Comparison of ENCODE assay signal across 1 cellular context in the genomic region with DNA sequence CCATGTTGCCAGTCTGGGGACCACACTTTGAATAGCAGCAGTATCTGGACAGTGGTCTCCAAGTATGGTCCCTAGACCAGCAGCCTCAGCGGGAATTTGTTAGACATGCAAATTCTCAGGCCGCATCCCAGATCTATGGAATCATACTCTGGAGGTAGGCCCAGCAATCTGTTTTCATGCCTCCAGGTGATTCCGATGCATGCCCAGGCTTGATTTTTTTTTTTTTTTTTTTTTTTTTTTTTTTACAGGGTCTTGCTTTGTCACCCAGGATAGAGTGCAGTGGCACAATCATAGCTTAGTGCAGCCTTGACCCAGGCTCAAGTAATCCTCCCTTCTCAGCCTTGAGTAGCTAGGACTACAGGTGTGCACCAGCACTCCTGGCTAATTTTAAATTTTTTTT.
TF ChIP-seq lines count a peak whose summit lies in the region.

No MANE protein-coding gene starts in this region.

TF ChIP-seq in GM23338, 12 proteins besides CTCF, POLR2A, EP300 and RAD21 (continued from another document):
- TF ChIP-seq, protein P1, sequence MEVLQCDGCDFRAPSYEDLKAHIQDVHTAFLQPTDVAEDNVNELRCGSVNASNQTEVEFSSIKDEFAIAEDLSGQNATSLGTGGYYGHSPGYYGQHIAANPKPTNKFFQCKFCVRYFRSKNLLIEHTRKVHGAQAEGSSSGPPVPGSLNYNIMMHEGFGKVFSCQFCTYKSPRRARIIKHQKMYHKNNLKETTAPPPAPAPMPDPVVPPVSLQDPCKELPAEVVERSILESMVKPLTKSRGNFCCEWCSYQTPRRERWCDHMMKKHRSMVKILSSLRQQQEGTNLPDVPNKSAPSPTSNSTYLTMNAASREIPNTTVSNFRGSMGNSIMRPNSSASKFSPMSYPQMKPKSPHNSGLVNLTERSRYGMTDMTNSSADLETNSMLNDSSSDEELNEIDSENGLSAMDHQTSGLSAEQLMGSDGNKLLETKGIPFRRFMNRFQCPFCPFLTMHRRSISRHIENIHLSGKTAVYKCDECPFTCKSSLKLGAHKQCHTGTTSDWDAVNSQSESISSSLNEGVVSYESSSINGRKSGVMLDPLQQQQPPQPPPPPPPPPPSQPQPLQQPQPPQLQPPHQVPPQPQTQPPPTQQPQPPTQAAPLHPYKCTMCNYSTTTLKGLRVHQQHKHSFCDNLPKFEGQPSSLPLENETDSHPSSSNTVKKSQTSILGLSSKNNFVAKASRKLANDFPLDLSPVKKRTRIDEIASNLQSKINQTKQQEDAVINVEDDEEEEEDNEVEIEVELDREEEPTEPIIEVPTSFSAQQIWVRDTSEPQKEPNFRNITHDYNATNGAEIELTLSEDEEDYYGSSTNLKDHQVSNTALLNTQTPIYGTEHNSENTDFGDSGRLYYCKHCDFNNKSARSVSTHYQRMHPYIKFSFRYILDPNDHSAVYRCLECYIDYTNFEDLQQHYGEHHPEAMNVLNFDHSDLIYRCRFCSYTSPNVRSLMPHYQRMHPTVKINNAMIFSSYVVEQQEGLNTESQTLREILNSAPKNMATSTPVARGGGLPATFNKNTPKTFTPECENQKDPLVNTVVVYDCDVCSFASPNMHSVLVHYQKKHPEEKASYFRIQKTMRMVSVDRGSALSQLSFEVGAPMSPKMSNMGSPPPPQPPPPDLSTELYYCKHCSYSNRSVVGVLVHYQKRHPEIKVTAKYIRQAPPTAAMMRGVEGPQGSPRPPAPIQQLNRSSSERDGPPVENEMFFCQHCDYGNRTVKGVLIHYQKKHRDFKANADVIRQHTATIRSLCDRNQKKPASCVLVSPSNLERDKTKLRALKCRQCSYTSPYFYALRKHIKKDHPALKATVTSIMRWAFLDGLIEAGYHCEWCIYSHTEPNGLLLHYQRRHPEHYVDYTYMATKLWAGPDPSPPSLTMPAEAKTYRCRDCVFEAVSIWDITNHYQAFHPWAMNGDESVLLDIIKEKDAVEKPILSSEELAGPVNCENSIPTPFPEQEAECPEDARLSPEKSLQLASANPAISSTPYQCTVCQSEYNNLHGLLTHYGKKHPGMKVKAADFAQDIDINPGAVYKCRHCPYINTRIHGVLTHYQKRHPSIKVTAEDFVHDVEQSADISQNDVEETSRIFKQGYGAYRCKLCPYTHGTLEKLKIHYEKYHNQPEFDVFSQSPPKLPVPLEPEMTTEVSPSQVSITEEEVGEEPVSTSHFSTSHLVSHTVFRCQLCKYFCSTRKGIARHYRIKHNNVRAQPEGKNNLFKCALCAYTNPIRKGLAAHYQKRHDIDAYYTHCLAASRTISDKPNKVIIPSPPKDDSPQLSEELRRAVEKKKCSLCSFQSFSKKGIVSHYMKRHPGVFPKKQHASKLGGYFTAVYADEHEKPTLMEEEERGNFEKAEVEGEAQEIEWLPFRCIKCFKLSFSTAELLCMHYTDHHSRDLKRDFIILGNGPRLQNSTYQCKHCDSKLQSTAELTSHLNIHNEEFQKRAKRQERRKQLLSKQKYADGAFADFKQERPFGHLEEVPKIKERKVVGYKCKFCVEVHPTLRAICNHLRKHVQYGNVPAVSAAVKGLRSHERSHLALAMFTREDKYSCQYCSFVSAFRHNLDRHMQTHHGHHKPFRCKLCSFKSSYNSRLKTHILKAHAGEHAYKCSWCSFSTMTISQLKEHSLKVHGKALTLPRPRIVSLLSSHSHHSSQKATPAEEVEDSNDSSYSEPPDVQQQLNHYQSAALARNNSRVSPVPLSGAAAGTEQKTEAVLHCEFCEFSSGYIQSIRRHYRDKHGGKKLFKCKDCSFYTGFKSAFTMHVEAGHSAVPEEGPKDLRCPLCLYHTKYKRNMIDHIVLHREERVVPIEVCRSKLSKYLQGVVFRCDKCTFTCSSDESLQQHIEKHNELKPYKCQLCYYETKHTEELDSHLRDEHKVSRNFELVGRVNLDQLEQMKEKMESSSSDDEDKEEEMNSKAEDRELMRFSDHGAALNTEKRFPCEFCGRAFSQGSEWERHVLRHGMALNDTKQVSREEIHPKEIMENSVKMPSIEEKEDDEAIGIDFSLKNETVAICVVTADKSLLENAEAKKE (CRISPR knock-in tag; IDR thresholded peaks at IDR 0.05), result no peak
- TF ChIP-seq ZNF331 (CRISPR knock-in tag; IDR thresholded peaks at IDR 0.05; ENCODE audit: low read depth) (no peak), ZNF114 (CRISPR knock-in tag; IDR thresholded peaks at IDR 0.05) (no peak), POLR2AphosphoS5 (IDR thresholded peaks at IDR 0.05; ENCODE audit: low read depth) (no peak), NANOG (IDR thresholded peaks at IDR 0.05; ENCODE audit: borderline replicate concordance) (no peak), JUNB (IDR thresholded peaks at IDR 0.05; ENCODE audit: unreplicated experiment) (no peak)
